Comparison of ENCODE assay signal across 21 cellular contexts in genomic region chr2:155151945-155152344, GRCh38.
A peak's percentile ranks its signal among the peaks of the same experiment; 100 is the strongest.
DNase-seq lines count a peak whose midpoint lies in the region; ATAC-seq, FAIRE-seq and TF ChIP-seq lines count a peak whose summit lies in the region.
"Had no signal": no experiment of that assay in that cellular context is flagged by ENCODE, and none has a peak within 500 bp of the region (broad histone marks: within the 10 kb centered on the region; RNA-seq: fewer than 3 reads in every experiment).

No MANE protein-coding gene starts in this region.

- intact Hi-C loops in OCI-LY7 (cut with micrococcal nuclease; ENCODE audit: unreplicated experiment) = no loop called here

- H3K4me3 Mint-ChIP-seq in progenitor cell of endocrine pancreas (ENCODE audit: low read depth) = no peak overlapping the region
- no peak overlapping the region for H3K4me3 Mint-ChIP-seq in HFFc6
- H3K4me3 Mint-ChIP-seq: CD8-positive, alpha-beta T cell had no signal

- FAIRE-seq in H54 (lab: Jason Lieb, UNC) = peak; percentile 75

- H2AFZ ChIP-seq in OCI-LY7 (ENCODE audit: low read length) (peak overlapping the region; percentile 19; the same call in 1 of the 2 replicates), GM23248 (no peak overlapping the region)

- H3K79me2 ChIP-seq in OCI-LY7 (ENCODE audit: insufficient read depth, low read depth, low read length) (peaks cover 19% of the 10 kb centered on the region; the same call in 1 of the 2 replicates), GM23248 (ENCODE audit: insufficient read depth) (no peaks in the 10 kb centered on the region)

- H3K27me3 Mint-ChIP-seq in progenitor cell of endocrine pancreas = no peaks in the 10 kb centered on the region
- H3K27me3 Mint-ChIP-seq in HFFc6 (ENCODE audit: insufficient read depth) = no peaks in the 10 kb centered on the region; the same call in 1 of the 2 replicates

- H3K4me3 ChIP-seq in OCI-LY7 (ENCODE audit: low read depth, low read length, poor library complexity, severe bottlenecking) (no peak overlapping the region), GM23248 (no peak overlapping the region)
- H3K4me3 ChIP-seq: BLaER1 treated with 17β-estradiol and CSF1 and Interleukin-3, amounts not matched to agents 10 nM and 100 nM; HAP-1 had no signal

- TF ChIP-seq CTCF in OCI-LY7 (conservative IDR thresholded peaks at IDR 0.05; ENCODE audit: low read length) (no peak), progenitor cell of endocrine pancreas (IDR thresholded peaks at IDR 0.05; ENCODE audit: unreplicated experiment) (no peak), HFFc6 (IDR thresholded peaks at IDR 0.05) (no peak)

- H3K27ac ChIP-seq in OCI-LY7 (ENCODE audit: low read depth, low read length, poor library complexity, severe bottlenecking) (no peak overlapping the region), GM23248 (no peak overlapping the region)
- H3K27ac ChIP-seq: BLaER1 treated with 17β-estradiol and CSF1 and Interleukin-3, amounts not matched to agents 10 nM and 100 nM had no signal

- no peaks in the 10 kb centered on the region for H3K27me3 ChIP-seq in GM23248 (replicated peaks; ENCODE audit: insufficient read depth)
- H3K27me3 ChIP-seq: BLaER1 treated with 17β-estradiol and CSF1 and Interleukin-3, amounts not matched to agents 10 nM and 100 nM had no signal

- H3K36me3 Mint-ChIP-seq in progenitor cell of endocrine pancreas (ENCODE audit: insufficient read depth) (peaks cover 10% of the 10 kb centered on the region), HFFc6 (ENCODE audit: low read depth) (no peaks in the 10 kb centered on the region)
- H3K36me3 Mint-ChIP-seq: CD8-positive, alpha-beta T cell had no signal

- no peaks in the 10 kb centered on the region for H3F3A ChIP-seq in GM23248 (ENCODE audit: insufficient read depth)

- H3K36me3 ChIP-seq in OCI-LY7 (ENCODE audit: insufficient read depth, low read length) (no peaks in the 10 kb centered on the region), GM23248 (ENCODE audit: low read depth) (no peaks in the 10 kb centered on the region)
- H3K36me3 ChIP-seq: BLaER1 treated with 17β-estradiol and CSF1 and Interleukin-3, amounts not matched to agents 10 nM and 100 nM; HAP-1 had no signal

- DNase-seq in H54 (ENCODE audit: insufficient read length, low spot score) (no peak), OCI-LY7 (ENCODE audit: low spot score) (no peak), progenitor cell of endocrine pancreas (ENCODE audit: low spot score, unreplicated experiment) (no peak), DMS53 (lab: John Stamatoyannopoulos, UW) (no peak), GM23248 (no peak), HFFc6 (no peak)
- DNase-seq: Calu3; CD8-positive, alpha-beta T cell; DMS79; KG1; NCI-H1105 treated with DMSO at 0.1 percent for 48 hours; NCI-H1694; NCI-H2081 treated with DMSO at 0.1 percent for 48 hours; NCI-H446 treated with DMSO at 0.1 percent for 48 hours; NCI-H69; NK-92 treated with Interleukin-12 subunit alpha and Interleukin-12 subunit beta, amount 100 ng/mL, for 24 hours; RPMI8226; SHP77 treated with DMSO at 0.1 percent for 48 hours had no signal

- H3K9ac ChIP-seq in GM23248 = no peak overlapping the region
- H3K9ac ChIP-seq: BLaER1 treated with 17β-estradiol and CSF1 and Interleukin-3, amounts not matched to agents 10 nM and 100 nM had no signal

- peaks cover 27% of the 10 kb centered on the region for H3K4me1 Mint-ChIP-seq in progenitor cell of endocrine pancreas (ENCODE audit: low read depth)
- H3K4me1 Mint-ChIP-seq in HFFc6 (ENCODE audit: low read depth) = no peaks in the 10 kb centered on the region

- no peaks in the 10 kb centered on the region for H3K9me3 ChIP-seq in OCI-LY7 (ENCODE audit: low read length)
- no peaks in the 10 kb centered on the region for H3K9me3 ChIP-seq in GM23248 (ENCODE audit: low read depth)
- H3K9me3 ChIP-seq: HAP-1 had no signal

- TF ChIP-seq POLR2A in H54 (IDR thresholded peaks at IDR 0.05; ENCODE audit: low read depth, low read length) = no peak

- BruUV-seq in OCI-LY7 (replicated peaks; lab: Mats Ljungman, UMichigan) = no TSS peak

- H4K20me1 ChIP-seq in OCI-LY7 (ENCODE audit: insufficient read depth, low read length) = no peaks in the 10 kb centered on the region
- no peaks in the 10 kb centered on the region for H4K20me1 ChIP-seq in GM23248 (ENCODE audit: insufficient read depth)
- H4K20me1 ChIP-seq: BLaER1 treated with 17β-estradiol and CSF1 and Interleukin-3, amounts not matched to agents 10 nM and 100 nM had no signal

- H3K4me2 ChIP-seq in OCI-LY7 (ENCODE audit: low read length) (no peak overlapping the region), GM23248 (ENCODE audit: unreplicated experiment) (no peak overlapping the region)
- H3K4me2 ChIP-seq: BLaER1 treated with 17β-estradiol and CSF1 and Interleukin-3, amounts not matched to agents 10 nM and 100 nM had no signal

- CTCF ChIA-PET in OCI-LY7 (lab: Charles Lee; ENCODE audit: unreplicated experiment) = no interaction called here

- POLR2A ChIA-PET in OCI-LY7 (lab: Charles Lee) = interaction anchor here (1.1 to 2.9 kb wide), 2 partner anchors 9 to 11 kb away, joined by 6 to 15 read pairs; no protein-coding TSS in a partner anchor

- H3K9me3 Mint-ChIP-seq in progenitor cell of endocrine pancreas (ENCODE audit: low read depth) (peaks cover 6% of the 10 kb centered on the region), HFFc6 (peaks cover 34% of the 10 kb centered on the region)

- WGBS in GM23248 (ENCODE audit: low coverage in 1 of 2, low lambda C conversion rate in 2 of 2, missing lambda C conversion rate in 2 of 2), 2 experiments = 6 to 8% methylated on average over 2 of the region's 2 CpGs

- H3K4me1 ChIP-seq in OCI-LY7 (ENCODE audit: insufficient read depth, low read length, poor library complexity, severe bottlenecking) (peaks cover 32% of the 10 kb centered on the region), GM23248 (ENCODE audit: insufficient read depth) (no peaks in the 10 kb centered on the region)
- H3K4me1 ChIP-seq: BLaER1 treated with 17β-estradiol and CSF1 and Interleukin-3, amounts not matched to agents 10 nM and 100 nM; HAP-1 had no signal

- peak overlapping the region; percentile 8 for H3K27ac Mint-ChIP-seq in progenitor cell of endocrine pancreas
- no peak overlapping the region for H3K27ac Mint-ChIP-seq in HFFc6
- H3K27ac Mint-ChIP-seq: CD8-positive, alpha-beta T cell had no signal

- in situ Hi-C loops in GM23248 (cut with MboI) = no loop called here

- peak; percentile 62 for ATAC-seq in GM18867 (IDR thresholded peaks at IDR 0.05; ENCODE audit: unreplicated experiment)
- ATAC-seq: CD8-positive, alpha-beta T cell had no signal

- no peaks in the 10 kb centered on the region for H3K9me2 ChIP-seq in OCI-LY7 (ENCODE audit: insufficient read depth, low read length)
- no peaks in the 10 kb centered on the region for H3K9me2 ChIP-seq in GM23248 (ENCODE audit: insufficient read depth)
